In the genomic region with DNA sequence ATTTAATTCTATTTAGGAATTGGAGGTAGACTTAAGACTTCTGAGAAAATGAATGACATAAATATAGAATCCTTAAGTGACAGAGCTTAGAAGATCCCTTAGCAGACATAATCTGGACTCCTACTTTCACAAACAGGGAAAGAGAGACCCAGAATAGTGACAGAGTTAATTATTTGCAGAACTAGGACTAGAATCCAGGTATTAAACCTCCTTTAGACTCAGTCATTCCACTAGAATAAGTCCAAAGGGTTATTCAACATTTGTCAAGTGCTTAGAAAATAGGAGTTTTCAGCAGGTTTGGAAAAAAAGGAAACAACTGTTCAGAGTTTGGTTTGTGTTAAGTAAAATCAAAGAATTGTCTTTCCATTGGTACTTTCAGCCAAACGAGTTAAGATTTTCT, we compare ENCODE assay signal across 12 cellular contexts.
"Had no signal": no experiment of that assay in that cellular context is flagged by ENCODE, and none has a peak within 500 bp of the region (broad histone marks: within the 10 kb centered on the region; RNA-seq: fewer than 3 reads in every experiment).

No MANE protein-coding gene starts in this region.

- FAIRE-seq: keratinocyte had no signal

- H3K27me3 ChIP-seq: right atrium auricular region, upper lobe of left lung had no signal

- DNase-seq: activated CD4-positive, CD25-positive, alpha-beta regulatory T cell; activated naive CD4-positive, alpha-beta T cell treated with anti-CD3 and anti-CD28 coated beads, Interleukin-2, amount 10 ng/mL, durations not matched to agents 7 days and 5 days; caudate nucleus; cortex of kidney; erythroblast; lower lobe of right lung; posterior cingulate gyrus; T-helper 2 cell; upper lobe of left lung had no signal

- H3K36me3 ChIP-seq: lower lobe of right lung, right atrium auricular region, upper lobe of left lung had no signal

- H3K27ac ChIP-seq: lower lobe of right lung had no signal

- H3K4me3 ChIP-seq: lower lobe of right lung, right atrium auricular region, smooth muscle cell, upper lobe of left lung had no signal

- H3K9me3 ChIP-seq: right atrium auricular region, upper lobe of left lung had no signal
